9 cellular contexts compared by ENCODE assay signal in the genomic region with DNA sequence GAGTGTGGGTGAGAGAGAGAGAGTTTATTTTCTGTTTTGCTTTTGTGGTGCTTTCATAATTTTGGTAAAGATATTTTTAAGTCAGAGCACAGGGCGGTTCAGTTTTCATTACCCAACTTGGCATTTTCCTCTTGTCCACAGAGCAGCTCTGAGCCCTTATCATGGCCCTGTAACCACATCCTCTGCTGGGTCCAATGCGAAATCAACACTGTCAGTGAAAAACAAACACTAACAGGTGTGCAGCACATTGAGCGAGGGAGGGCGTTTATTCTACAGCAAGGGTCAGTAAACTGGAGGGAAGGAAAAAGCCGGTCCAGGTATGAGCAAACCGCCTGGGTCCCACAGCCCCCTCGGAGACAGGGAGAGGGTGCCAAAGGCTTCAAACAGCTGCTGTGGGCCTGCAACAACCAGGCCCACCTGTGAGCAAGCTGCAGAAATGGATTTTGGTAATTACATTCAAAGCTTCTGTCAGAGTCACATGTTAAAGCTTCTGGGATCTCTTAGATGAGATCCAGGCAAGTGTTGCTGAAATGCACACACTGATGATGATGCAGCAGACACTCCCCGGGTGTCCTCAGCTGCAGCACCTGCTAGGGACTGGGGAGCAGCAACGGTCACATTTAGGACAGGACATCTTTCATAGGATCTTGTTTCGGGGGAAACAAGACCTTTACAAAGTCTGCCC.
DNase-seq lines count a peak whose midpoint lies in the region; ATAC-seq and TF ChIP-seq lines count a peak whose summit lies in the region.
"Had no signal": no experiment of that assay in that cellular context is flagged by ENCODE, and none has a peak within 500 bp of the region (broad histone marks: within the 10 kb centered on the region; RNA-seq: fewer than 3 reads in every experiment).

No MANE protein-coding gene starts in this region.

- H3K27ac ChIP-seq in CD8-positive, alpha-beta memory T cell (ENCODE audit: low read depth, low read length) = no peak overlapping the region
- no peak overlapping the region for H3K27ac ChIP-seq in endodermal cell (ENCODE audit: low read depth, low read length)

- CTCF ChIA-PET in CD8-positive, alpha-beta memory T cell (lab: Charles Lee) = interaction anchor here (0.6 to 3.4 kb wide), 12 partner anchors 10 to 135 kb away, joined by 3 to 13 read pairs (median 4); partner anchors contain the start of gene DYRK2

- POLR2A ChIA-PET in CD8-positive, alpha-beta memory T cell (lab: Charles Lee) = interaction anchor here (0.7 to 2.0 kb wide), 5 partner anchors 32 to 133 kb away, joined by 3 to 13 read pairs (median 5); partner anchors contain the start of gene DYRK2

- WGBS in endodermal cell (ENCODE audit: insufficient coverage in 1 of 2, insufficient read length in 1 of 2), 2 experiments = 92 to 94% methylated on average over 10 of the region's 10 CpGs

- H3K27me3 Mint-ChIP-seq in CD8-positive, alpha-beta memory T cell = no peaks in the 10 kb centered on the region
- peaks cover 15% of the 10 kb centered on the region for H3K27me3 Mint-ChIP-seq in endodermal cell (ENCODE audit: insufficient read depth)

- H3K9me3 ChIP-seq in CD8-positive, alpha-beta memory T cell (ENCODE audit: low read length) = no peaks in the 10 kb centered on the region
- H3K9me3 ChIP-seq in endodermal cell (ENCODE audit: control insufficient read depth, low read length) = no peaks in the 10 kb centered on the region

- no peaks in the 10 kb centered on the region for H3K27me3 ChIP-seq in CD8-positive, alpha-beta memory T cell (ENCODE audit: insufficient read depth, low read length, poor library complexity, severe bottlenecking)
- no peaks in the 10 kb centered on the region for H3K27me3 ChIP-seq in endodermal cell (ENCODE audit: control insufficient read depth, insufficient read depth, low read length, poor library complexity, severe bottlenecking)

- peaks cover 0 to 5% (median 3%) of the 10 kb centered on the region in 3 donors for H3K36me3 Mint-ChIP-seq in CD8-positive, alpha-beta memory T cell
- no peaks in the 10 kb centered on the region for H3K36me3 Mint-ChIP-seq in endodermal cell (ENCODE audit: low read depth)

- ATAC-seq in GM19395 (IDR thresholded peaks at IDR 0.05; ENCODE audit: unreplicated experiment) (peak; percentile 97), HG03354 (IDR thresholded peaks at IDR 0.05; ENCODE audit: poor library complexity, severe bottlenecking, unreplicated experiment) (peak; percentile 90)

- H3K9ac ChIP-seq in endodermal cell (ENCODE audit: extremely low read depth, low read length, poor library complexity, severe bottlenecking) = no peak overlapping the region

- H3K27ac Mint-ChIP-seq in CD8-positive, alpha-beta memory T cell = peak overlapping the region; percentile 25 to 94 (median 75)
- no peak overlapping the region for H3K27ac Mint-ChIP-seq in endodermal cell

- peaks cover 44% of the 10 kb centered on the region for H3K4me1 ChIP-seq in CD8-positive, alpha-beta memory T cell (ENCODE audit: insufficient read depth, low read length)
- no peaks in the 10 kb centered on the region for H3K4me1 ChIP-seq in endodermal cell (ENCODE audit: control insufficient read depth, insufficient read depth, low read length)

- H3K4me3 ChIP-seq in CD8-positive, alpha-beta memory T cell (ENCODE audit: low read length) = peak overlapping the region; percentile 36
- no peak overlapping the region for H3K4me3 ChIP-seq in endodermal cell (ENCODE audit: low read length)
- H3K4me3 ChIP-seq: skin epidermis had no signal

- H3K36me3 ChIP-seq in CD8-positive, alpha-beta memory T cell (ENCODE audit: insufficient read depth, low read length) = no peaks in the 10 kb centered on the region
- H3K36me3 ChIP-seq in endodermal cell (ENCODE audit: control insufficient read depth, insufficient read depth, low read length) = no peaks in the 10 kb centered on the region

- H3K4me3 Mint-ChIP-seq in CD8-positive, alpha-beta memory T cell = peak overlapping the region; percentile 7 to 80 (median 72)
- H3K4me3 Mint-ChIP-seq in endodermal cell = no peak overlapping the region

- peak in 4 of 5 donors; percentile 5 to 66 (median 42) for DNase-seq in CD8-positive, alpha-beta memory T cell
- DNase-seq in NOMO-1 treated with dmso at 0.1 percent for 144 hours (lab: John Stamatoyannopoulos, UW; ENCODE audit: unreplicated experiment) (peak; percentile 3), endodermal cell (peak; percentile 47), NCI-H446 (lab: John Stamatoyannopoulos, UW) (no peak), C1 segment of cervical spinal cord (lab: John Stamatoyannopoulos, UW) (no peak), GM03348 (ENCODE audit: low spot score) (no peak)

- no peak for TF ChIP-seq CTCF in endodermal cell (conservative IDR thresholded peaks at IDR 0.05)

- peaks cover 42 to 70% (median 57%) of the 10 kb centered on the region in 3 donors for H3K4me1 Mint-ChIP-seq in CD8-positive, alpha-beta memory T cell
- H3K4me1 Mint-ChIP-seq in endodermal cell = peaks cover 18% of the 10 kb centered on the region

- peaks cover 0 to 3% (median 0%) of the 10 kb centered on the region in 5 donors for H3K9me3 Mint-ChIP-seq in CD8-positive, alpha-beta memory T cell
- H3K9me3 Mint-ChIP-seq in endodermal cell = no peaks in the 10 kb centered on the region

Comparison
In these comparisons a context has a peak if more than half of its experiments do, and no peak if none do; other contexts are left out.
1. DNase-seq: peak in CD8-positive, alpha-beta memory T cell (4 of 5), NOMO-1 treated with dmso at 0.1 percent for 144 hours (single experiment) and endodermal cell (single experiment); none in NCI-H446 (0 of 2), C1 segment of cervical spinal cord (0 of 14) and GM03348 (single experiment).